ENCODE assay signal across 20 cellular contexts in the genomic region with DNA sequence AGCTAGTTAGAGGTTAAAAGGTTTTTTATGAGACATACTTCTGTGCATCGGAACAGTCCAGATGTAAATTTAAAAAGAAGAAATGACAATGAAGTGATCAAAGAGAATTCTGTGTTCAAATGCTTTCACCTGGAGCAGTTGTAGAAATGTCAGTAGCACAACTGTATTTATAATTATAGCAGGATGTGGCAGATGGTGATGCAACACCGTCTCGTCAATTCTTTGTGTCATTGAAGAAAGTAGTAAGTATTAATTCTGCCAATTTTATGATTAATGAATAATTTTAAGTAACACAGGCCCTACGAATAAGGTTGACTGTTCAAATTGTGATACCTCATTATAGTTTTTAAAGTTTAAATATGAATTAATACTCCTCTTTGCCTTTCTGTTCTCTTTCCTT.
"Had no signal": no experiment of that assay in that cellular context is flagged by ENCODE, and none has a peak within 500 bp of the region (broad histone marks: within the 10 kb centered on the region; RNA-seq: fewer than 3 reads in every experiment).

No MANE protein-coding gene starts in this region.

- H3K27me3 Mint-ChIP-seq: activated B cell treated with CpG ODN at 0.5 μM for 24 hours; activated CD8-positive, alpha-beta T cell treated with anti-CD3 and anti-CD28 coated beads for 36 hours; activated naive CD8-positive, alpha-beta T cell; natural killer cell treated with Interleukin-12 subunit alpha and Interleukin-12 subunit beta and Interleukin-15 and Interleukin-18, amount 100 ng/mL, for 72 hours had no signal

- DNase-seq: activated B cell treated with CpG ODN at 0.5 μM for 24 hours; activated CD4-positive, alpha-beta T cell treated with anti-CD3 and anti-CD28 coated beads, Interleukin-2, amount 50 U/mL, for 1 hour; activated CD8-positive, alpha-beta T cell treated with anti-CD3 and anti-CD28 coated beads for 36 hours; activated naive CD4-positive, alpha-beta T cell treated with Interleukin-2 at 50 U/mL for 16 hours; activated T-cell treated with anti-CD3 and anti-CD28 coated beads, Interleukin-2, amount 50 U/mL, for 4 hours; anterior cingulate cortex; cerebellar nuclear complex; colonic mucosa; effector CD8-positive, alpha-beta T cell; islet precursor cell; left ventricle myocardium inferior; mucosa of descending colon; stimulated activated CD4-positive, alpha-beta T cell treated with anti-CD3 and anti-CD28 coated beads, Interleukin-15, amount 100 ng/mL, for 24 hours; stimulated activated naive CD4-positive, alpha-beta T cell; testis; transverse colon had no signal

- H3K27ac Mint-ChIP-seq: activated CD8-positive, alpha-beta T cell treated with anti-CD3 and anti-CD28 coated beads for 36 hours; activated naive CD8-positive, alpha-beta T cell; natural killer cell treated with Interleukin-12 subunit alpha and Interleukin-12 subunit beta and Interleukin-15 and Interleukin-18, amount 100 ng/mL, for 72 hours; T-helper 2 cell treated with Interferon-gamma antibody and Interleukin-4, amounts not matched to agents 5 μg/mL and 100 μg/mL, for 36 hours had no signal

- ATAC-seq: activated CD8-positive, alpha-beta T cell treated with anti-CD3 and anti-CD28 coated beads for 36 hours; activated T-cell treated with anti-CD3 and anti-CD28 coated beads, Interleukin-2, amount 50 U/mL, for 4 hours; gastroesophageal sphincter; mucosa of descending colon; natural killer cell treated with Interleukin-12 subunit alpha and Interleukin-12 subunit beta and Interleukin-15 and Interleukin-18, amount 100 ng/mL, for 72 hours had no signal

- H3K4me3 Mint-ChIP-seq: activated B cell treated with CpG ODN at 0.5 μM for 24 hours; activated CD8-positive, alpha-beta T cell treated with anti-CD3 and anti-CD28 coated beads for 36 hours; activated naive CD8-positive, alpha-beta T cell; activated T-cell treated with anti-CD3 and anti-CD28 coated beads, Interleukin-2, amount 50 U/mL, for 4 hours; natural killer cell treated with Interleukin-12 subunit alpha and Interleukin-12 subunit beta and Interleukin-15 and Interleukin-18, amount 100 ng/mL, for 72 hours; T-helper 2 cell treated with Interferon-gamma antibody and Interleukin-4, amounts not matched to agents 5 μg/mL and 100 μg/mL, for 36 hours had no signal
